Comparison of ENCODE assay signal across 8 cellular contexts in the genomic region with DNA sequence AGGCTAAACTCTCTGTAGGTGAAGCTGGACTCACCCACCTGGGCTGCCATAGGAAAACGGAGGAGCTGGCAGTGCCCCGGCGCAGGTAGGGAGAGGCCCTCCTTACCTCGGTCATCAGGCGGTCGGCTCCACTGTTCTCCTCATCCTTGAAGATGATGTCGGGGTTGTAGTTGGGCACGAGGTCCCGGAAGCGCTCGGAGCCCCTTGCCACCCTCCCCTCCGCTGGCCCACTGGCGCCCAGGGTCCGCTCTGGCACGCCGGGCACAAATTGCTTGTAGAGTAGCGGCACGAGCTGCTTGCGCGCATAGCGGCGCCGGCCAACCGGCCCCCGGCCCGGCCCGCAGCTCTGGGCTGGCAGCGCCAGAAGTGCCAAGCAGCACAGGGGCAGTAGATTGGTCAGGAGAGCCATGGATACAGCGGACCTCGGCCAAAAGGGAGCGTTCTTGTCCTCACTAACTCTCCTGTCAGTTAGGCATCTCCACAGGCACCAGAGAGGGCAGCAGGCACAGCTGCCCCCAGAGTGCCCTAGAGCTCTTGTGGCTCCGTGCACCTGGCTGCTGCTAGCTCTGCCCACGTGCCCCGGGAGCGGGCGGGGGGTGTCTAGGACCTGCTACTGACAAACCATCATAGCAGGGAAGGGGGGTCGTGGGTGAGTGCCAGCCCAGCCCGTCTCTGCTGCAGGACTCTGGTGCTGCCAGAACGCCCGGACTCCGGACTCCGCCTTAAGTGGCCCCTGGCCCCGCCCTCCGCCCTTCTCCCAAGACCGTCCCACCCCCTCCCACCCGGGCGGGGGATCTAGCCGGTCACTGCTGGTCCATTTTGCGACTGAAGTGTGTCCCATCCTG. TPM values are rescaled to one million over a fixed set of nuclear protein-coding genes. Genes with fewer than 3 reads are reported as not detected.
A peak's percentile ranks its signal among the peaks of the same experiment; 100 is the strongest.
DNase-seq lines count a peak whose midpoint lies in the region; ATAC-seq lines count a peak whose summit lies in the region.

A gene (minus strand): TSS at position 698 of the 845 bp plus-strand sequence. CDS start 289 bp downstream, at position 409.

- intact Hi-C loops in left ventricle myocardium superior (cut with micrococcal nuclease) = no loop called here

- peak; percentile 61 for DNase-seq in DMS53 (lab: John Stamatoyannopoulos, UW)
- DNase-seq in DMS53 treated with DMSO at 0.1 percent for 48 hours (lab: John Stamatoyannopoulos, UW; ENCODE audit: unreplicated experiment) = no peak
- peak; percentile 46 to 76 for DNase-seq in SHP77 (lab: John Stamatoyannopoulos, UW)
- peak; percentile 62 for DNase-seq in left ventricle myocardium superior
- no peak for DNase-seq in foreskin melanocyte
- no peak for DNase-seq in effector CD8-positive, alpha-beta T cell (lab: John Stamatoyannopoulos, UW)
- DNase-seq in NCI-H1930 (lab: John Stamatoyannopoulos, UW) = no peak

- peak within 1 kb of the TSS in 4 of 7 experiments; percentile 1 to 8 (median 4) for H3K4me3 ChIP-seq in skin epidermis

- H3K27ac ChIP-seq in skin epidermis = no peak within 1 kb of the TSS

- peak; percentile 42 for ATAC-seq in left ventricle myocardium superior

RNA-seq across cellular contexts. Expression of the gene that starts here (rescaled TPM):
- 0.52 TPM for total RNA-seq in left ventricle myocardium superior

Comparison
In these comparisons a context has a peak if more than half of its experiments do, and no peak if none do; other contexts are left out.
1. DNase-seq: peak in DMS53 (single experiment) and SHP77 (2 of 2); none in DMS53 treated with DMSO at 0.1 percent for 48 hours (single experiment), foreskin melanocyte (single experiment), effector CD8-positive, alpha-beta T cell (single experiment) and NCI-H1930 (0 of 2).
2. Peak in DNase-seq and ATAC-seq in left ventricle myocardium superior; RNA of the gene not detected or under 1 TPM.